1 cellular context compared by ENCODE assay signal in the genomic region with DNA sequence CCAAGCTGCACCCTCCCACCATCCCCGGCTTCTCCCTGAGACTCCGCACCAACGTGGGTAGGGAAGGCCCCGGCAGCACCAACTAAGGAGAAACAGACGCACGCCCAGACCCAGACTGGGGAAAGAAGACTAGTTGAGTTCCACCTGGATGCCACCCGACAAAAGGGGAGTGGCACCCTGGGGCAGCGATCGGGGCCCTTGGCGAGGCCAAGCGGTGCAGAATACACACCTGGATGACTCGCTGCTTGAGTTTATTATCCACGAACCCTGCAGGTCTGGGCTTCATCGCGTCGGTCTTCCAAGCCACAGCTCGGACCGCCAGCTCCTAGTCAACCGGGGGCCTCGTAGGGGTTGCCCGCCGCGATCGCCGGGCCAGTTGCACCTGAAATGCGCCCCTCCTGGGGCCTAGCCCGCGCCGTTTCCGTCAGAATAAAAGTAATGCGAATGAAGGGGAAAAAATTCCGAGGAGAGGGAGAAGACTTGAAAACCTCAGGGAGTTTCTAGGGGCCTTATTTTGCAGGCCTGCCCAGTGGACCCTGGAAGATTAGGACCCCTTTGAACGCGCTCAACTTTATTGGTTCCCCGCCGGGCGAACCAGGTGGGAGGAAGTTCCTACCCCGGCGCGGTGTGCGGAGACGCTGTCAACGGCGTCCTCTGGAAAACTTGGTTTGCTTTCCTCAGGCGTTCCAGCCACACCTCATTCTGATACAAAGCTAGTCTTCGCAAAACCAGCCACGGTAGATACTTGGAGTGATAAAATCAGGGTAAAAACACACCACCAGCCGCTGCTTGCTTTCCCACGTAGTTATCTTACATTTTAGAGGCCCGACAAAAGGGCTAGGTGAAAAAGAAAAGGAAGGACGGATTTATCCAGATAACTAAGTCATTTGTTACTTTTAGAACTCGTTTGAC.
TF ChIP-seq lines count a peak whose summit lies in the region.

A gene (minus strand): TSS at position 331 of the 912 bp plus-strand sequence. CDS start 45 bp downstream, at position 286.

TF ChIP-seq in K562, 482 proteins besides CTCF, POLR2A, EP300 and RAD21 (continued from another document and continues in another):
- TF ChIP-seq, protein P1, sequence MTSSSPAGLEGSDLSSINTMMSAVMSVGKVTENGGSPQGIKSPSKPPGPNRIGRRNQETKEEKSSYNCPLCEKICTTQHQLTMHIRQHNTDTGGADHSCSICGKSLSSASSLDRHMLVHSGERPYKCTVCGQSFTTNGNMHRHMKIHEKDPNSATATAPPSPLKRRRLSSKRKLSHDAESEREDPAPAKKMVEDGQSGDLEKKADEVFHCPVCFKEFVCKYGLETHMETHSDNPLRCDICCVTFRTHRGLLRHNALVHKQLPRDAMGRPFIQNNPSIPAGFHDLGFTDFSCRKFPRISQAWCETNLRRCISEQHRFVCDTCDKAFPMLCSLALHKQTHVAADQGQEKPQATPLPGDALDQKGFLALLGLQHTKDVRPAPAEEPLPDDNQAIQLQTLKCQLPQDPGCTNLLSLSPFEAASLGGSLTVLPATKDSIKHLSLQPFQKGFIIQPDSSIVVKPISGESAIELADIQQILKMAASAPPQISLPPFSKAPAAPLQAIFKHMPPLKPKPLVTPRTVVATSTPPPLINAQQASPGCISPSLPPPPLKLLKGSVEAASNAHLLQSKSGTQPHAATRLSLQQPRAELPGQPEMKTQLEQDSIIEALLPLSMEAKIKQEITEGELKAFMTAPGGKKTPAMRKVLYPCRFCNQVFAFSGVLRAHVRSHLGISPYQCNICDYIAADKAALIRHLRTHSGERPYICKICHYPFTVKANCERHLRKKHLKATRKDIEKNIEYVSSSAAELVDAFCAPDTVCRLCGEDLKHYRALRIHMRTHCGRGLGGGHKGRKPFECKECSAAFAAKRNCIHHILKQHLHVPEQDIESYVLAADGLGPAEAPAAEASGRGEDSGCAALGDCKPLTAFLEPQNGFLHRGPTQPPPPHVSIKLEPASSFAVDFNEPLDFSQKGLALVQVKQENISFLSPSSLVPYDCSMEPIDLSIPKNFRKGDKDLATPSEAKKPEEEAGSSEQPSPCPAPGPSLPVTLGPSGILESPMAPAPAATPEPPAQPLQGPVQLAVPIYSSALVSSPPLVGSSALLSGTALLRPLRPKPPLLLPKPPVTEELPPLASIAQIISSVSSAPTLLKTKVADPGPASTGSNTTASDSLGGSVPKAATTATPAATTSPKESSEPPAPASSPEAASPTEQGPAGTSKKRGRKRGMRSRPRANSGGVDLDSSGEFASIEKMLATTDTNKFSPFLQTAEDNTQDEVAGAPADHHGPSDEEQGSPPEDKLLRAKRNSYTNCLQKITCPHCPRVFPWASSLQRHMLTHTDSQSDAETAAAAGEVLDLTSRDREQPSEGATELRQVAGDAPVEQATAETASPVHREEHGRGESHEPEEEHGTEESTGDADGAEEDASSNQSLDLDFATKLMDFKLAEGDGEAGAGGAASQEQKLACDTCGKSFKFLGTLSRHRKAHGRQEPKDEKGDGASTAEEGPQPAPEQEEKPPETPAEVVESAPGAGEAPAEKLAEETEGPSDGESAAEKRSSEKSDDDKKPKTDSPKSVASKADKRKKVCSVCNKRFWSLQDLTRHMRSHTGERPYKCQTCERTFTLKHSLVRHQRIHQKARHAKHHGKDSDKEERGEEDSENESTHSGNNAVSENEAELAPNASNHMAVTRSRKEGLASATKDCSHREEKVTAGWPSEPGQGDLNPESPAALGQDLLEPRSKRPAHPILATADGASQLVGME (CRISPR knock-in tag; IDR thresholded peaks at IDR 0.05) = peak; percentile 67; the same call in 1 of the 2 replicates
- peak; percentile 82 for TF ChIP-seq ZFX (CRISPR knock-in tag; IDR thresholded peaks at IDR 0.05)
- 0 out of 4 replicates have a peak, but pooled peaks of 1 of the 2 experiments have one; percentile 14 for TF ChIP-seq SIX5 (IDR thresholded peaks at IDR 0.05; ENCODE audit: borderline replicate concordance in 1 of 2, insufficient read depth in 1 of 2, low read depth in 1 of 2, low read length in 2 of 2)
- TF ChIP-seq NCOA1 (IDR thresholded peaks at IDR 0.05; ENCODE audit: low read depth) = peak; percentile 88
- peak in 1 of 2 experiments; percentile 64; a peak in 1 of 4 replicates for TF ChIP-seq ETV6 (IDR thresholded peaks at IDR 0.05; ENCODE audit: borderline replicate concordance in 1 of 2, low read depth in 2 of 2, low read length in 1 of 2)
- TF ChIP-seq ETV6 (CRISPR knock-in tag; IDR thresholded peaks at IDR 0.05; ENCODE audit: borderline replicate concordance) = no peak
- TF ChIP-seq JUN (IDR thresholded peaks at IDR 0.05; ENCODE audit: borderline replicate concordance, low read depth, low read length) = peak; percentile 73; the same call in 1 of the 2 replicates
- TF ChIP-seq JUN (CRISPR knock-in tag; IDR thresholded peaks at IDR 0.05; ENCODE audit: borderline replicate concordance) = no peak
- TF ChIP-seq, protein P2, sequence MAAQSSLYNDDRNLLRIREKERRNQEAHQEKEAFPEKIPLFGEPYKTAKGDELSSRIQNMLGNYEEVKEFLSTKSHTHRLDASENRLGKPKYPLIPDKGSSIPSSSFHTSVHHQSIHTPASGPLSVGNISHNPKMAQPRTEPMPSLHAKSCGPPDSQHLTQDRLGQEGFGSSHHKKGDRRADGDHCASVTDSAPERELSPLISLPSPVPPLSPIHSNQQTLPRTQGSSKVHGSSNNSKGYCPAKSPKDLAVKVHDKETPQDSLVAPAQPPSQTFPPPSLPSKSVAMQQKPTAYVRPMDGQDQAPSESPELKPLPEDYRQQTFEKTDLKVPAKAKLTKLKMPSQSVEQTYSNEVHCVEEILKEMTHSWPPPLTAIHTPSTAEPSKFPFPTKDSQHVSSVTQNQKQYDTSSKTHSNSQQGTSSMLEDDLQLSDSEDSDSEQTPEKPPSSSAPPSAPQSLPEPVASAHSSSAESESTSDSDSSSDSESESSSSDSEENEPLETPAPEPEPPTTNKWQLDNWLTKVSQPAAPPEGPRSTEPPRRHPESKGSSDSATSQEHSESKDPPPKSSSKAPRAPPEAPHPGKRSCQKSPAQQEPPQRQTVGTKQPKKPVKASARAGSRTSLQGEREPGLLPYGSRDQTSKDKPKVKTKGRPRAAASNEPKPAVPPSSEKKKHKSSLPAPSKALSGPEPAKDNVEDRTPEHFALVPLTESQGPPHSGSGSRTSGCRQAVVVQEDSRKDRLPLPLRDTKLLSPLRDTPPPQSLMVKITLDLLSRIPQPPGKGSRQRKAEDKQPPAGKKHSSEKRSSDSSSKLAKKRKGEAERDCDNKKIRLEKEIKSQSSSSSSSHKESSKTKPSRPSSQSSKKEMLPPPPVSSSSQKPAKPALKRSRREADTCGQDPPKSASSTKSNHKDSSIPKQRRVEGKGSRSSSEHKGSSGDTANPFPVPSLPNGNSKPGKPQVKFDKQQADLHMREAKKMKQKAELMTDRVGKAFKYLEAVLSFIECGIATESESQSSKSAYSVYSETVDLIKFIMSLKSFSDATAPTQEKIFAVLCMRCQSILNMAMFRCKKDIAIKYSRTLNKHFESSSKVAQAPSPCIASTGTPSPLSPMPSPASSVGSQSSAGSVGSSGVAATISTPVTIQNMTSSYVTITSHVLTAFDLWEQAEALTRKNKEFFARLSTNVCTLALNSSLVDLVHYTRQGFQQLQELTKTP (IDR thresholded peaks at IDR 0.05; ENCODE audit: low read depth in 1 of 2, partially characterized antibody in 2 of 2) = peak in 1 of 2 experiments; percentile 82
- peak; percentile 78 for TF ChIP-seq CC2D1A (IDR thresholded peaks at IDR 0.05)
- TF ChIP-seq, protein P3, sequence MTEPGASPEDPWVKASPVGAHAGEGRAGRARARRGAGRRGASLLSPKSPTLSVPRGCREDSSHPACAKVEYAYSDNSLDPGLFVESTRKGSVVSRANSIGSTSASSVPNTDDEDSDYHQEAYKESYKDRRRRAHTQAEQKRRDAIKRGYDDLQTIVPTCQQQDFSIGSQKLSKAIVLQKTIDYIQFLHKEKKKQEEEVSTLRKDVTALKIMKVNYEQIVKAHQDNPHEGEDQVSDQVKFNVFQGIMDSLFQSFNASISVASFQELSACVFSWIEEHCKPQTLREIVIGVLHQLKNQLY (CRISPR knock-in tag; conservative IDR thresholded peaks at IDR 0.05) = 0 out of 4 replicates have a peak, but pooled peaks have one; percentile 5 to 51
- TF ChIP-seq HNRNPH1 (optimal IDR thresholded peaks at IDR 0.05; ENCODE audit: low read depth, low read length) = no peak
- no peak for TF ChIP-seq CHD1 (IDR thresholded peaks at IDR 0.05; ENCODE audit: low read length)
- peak; percentile 88; the same call in 1 of the 2 replicates for TF ChIP-seq ZNF174 (CRISPR knock-in tag; IDR thresholded peaks at IDR 0.05)
- TF ChIP-seq PML (IDR thresholded peaks at IDR 0.05; ENCODE audit: low read length) = peak; percentile 86
- TF ChIP-seq CCAR2 (IDR thresholded peaks at IDR 0.05; ENCODE audit: low read depth, low read length) = no peak
- TF ChIP-seq, protein P4, sequence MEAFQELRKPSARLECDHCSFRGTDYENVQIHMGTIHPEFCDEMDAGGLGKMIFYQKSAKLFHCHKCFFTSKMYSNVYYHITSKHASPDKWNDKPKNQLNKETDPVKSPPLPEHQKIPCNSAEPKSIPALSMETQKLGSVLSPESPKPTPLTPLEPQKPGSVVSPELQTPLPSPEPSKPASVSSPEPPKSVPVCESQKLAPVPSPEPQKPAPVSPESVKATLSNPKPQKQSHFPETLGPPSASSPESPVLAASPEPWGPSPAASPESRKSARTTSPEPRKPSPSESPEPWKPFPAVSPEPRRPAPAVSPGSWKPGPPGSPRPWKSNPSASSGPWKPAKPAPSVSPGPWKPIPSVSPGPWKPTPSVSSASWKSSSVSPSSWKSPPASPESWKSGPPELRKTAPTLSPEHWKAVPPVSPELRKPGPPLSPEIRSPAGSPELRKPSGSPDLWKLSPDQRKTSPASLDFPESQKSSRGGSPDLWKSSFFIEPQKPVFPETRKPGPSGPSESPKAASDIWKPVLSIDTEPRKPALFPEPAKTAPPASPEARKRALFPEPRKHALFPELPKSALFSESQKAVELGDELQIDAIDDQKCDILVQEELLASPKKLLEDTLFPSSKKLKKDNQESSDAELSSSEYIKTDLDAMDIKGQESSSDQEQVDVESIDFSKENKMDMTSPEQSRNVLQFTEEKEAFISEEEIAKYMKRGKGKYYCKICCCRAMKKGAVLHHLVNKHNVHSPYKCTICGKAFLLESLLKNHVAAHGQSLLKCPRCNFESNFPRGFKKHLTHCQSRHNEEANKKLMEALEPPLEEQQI (IDR thresholded peaks at IDR 0.05) = peak; percentile 90
- no peak for TF ChIP-seq ARHGAP35 (IDR thresholded peaks at IDR 0.05; ENCODE audit: partially characterized antibody)
- peak; percentile 34; the same call in 1 of the 2 replicates for TF ChIP-seq MIER1 (IDR thresholded peaks at IDR 0.05; ENCODE audit: low read depth)
- TF ChIP-seq NBN (IDR thresholded peaks at IDR 0.05; ENCODE audit: low read depth) = peak; percentile 71; the same call in 1 of the 2 replicates
- TF ChIP-seq, protein P5, sequence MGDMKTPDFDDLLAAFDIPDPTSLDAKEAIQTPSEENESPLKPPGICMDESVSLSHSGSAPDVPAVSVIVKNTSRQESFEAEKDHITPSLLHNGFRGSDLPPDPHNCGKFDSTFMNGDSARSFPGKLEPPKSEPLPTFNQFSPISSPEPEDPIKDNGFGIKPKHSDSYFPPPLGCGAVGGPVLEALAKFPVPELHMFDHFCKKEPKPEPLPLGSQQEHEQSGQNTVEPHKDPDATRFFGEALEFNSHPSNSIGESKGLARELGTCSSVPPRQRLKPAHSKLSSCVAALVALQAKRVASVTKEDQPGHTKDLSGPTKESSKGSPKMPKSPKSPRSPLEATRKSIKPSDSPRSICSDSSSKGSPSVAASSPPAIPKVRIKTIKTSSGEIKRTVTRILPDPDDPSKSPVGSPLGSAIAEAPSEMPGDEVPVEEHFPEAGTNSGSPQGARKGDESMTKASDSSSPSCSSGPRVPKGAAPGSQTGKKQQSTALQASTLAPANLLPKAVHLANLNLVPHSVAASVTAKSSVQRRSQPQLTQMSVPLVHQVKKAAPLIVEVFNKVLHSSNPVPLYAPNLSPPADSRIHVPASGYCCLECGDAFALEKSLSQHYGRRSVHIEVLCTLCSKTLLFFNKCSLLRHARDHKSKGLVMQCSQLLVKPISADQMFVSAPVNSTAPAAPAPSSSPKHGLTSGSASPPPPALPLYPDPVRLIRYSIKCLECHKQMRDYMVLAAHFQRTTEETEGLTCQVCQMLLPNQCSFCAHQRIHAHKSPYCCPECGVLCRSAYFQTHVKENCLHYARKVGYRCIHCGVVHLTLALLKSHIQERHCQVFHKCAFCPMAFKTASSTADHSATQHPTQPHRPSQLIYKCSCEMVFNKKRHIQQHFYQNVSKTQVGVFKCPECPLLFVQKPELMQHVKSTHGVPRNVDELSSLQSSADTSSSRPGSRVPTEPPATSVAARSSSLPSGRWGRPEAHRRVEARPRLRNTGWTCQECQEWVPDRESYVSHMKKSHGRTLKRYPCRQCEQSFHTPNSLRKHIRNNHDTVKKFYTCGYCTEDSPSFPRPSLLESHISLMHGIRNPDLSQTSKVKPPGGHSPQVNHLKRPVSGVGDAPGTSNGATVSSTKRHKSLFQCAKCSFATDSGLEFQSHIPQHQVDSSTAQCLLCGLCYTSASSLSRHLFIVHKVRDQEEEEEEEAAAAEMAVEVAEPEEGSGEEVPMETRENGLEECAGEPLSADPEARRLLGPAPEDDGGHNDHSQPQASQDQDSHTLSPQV (IDR thresholded peaks at IDR 0.05) = peak; percentile 31; the same call in 1 of the 2 replicates
- no peak; the same call in 1 of the 2 replicates for TF ChIP-seq ZNF707 (CRISPR knock-in tag; conservative IDR thresholded peaks at IDR 0.05)
- peak; percentile 54 for TF ChIP-seq FIP1L1 (IDR thresholded peaks at IDR 0.05; ENCODE audit: low read depth, low read length, poor library complexity, severe bottlenecking)
- peak; percentile 68 for TF ChIP-seq FOSL1 (tag; conservative IDR thresholded peaks at IDR 0.05)
- peak; percentile 72 for TF ChIP-seq JUND (IDR thresholded peaks at IDR 0.05; ENCODE audit: borderline replicate concordance, low read depth, low read length)
- TF ChIP-seq JUND (tag; IDR thresholded peaks at IDR 0.05; ENCODE audit: borderline replicate concordance, low read depth, low read length) = no peak
- peak; percentile 65; the same call in 1 of the 2 replicates for TF ChIP-seq OTX1 (CRISPR knock-in tag; IDR thresholded peaks at IDR 0.05)
- 0 out of 2 replicates have a peak, but pooled peaks have one; percentile 19 for TF ChIP-seq ZNF354B (CRISPR knock-in tag; IDR thresholded peaks at IDR 0.05)
- TF ChIP-seq ZNF766 (CRISPR knock-in tag; conservative IDR thresholded peaks at IDR 0.05) = peak; percentile 59; the same call in 1 of the 2 replicates
- TF ChIP-seq, protein P6, sequence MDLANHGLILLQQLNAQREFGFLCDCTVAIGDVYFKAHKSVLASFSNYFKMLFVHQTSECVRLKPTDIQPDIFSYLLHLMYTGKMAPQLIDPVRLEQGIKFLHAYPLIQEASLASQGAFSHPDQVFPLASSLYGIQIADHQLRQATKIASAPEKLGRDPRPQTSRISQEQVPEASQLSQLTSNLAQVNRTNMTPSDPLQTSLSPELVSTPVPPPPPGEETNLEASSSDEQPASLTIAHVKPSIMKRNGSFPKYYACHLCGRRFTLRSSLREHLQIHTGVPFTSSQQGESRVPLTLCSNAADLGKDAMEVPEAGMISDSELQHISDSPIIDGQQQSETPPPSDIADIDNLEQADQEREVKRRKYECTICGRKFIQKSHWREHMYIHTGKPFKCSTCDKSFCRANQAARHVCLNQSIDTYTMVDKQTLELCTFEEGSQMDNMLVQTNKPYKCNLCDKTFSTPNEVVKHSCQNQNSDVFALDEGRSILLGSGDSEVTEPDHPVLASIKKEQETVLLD (IDR thresholded peaks at IDR 0.05) = peak; percentile 79; the same call in 1 of the 2 replicates
